In the genomic region with DNA sequence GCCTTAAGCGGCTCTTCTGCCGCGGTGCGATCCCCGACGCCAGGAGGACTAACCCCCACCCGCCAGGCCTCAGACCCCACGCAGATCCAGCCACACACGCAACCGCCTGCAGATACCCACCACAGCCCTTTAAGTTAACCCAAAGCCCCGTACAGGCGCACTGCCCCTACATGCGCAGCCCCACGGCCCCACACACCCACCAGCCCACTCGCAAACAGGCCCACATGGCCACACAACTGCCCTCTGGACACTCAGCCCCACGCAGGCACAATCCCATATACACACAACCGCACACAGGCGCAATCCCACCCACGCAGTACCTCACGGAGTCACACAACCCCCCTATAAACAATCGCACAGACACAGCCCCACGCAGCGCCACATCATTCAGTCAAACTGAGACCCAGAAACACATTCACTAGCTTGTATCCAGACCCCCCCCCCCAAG, we compare ENCODE assay signal across 9 cellular contexts. TPM values are rescaled to one million over a fixed set of nuclear protein-coding genes. Genes with fewer than 3 reads are reported as not detected.
DNase-seq lines count a peak whose midpoint lies in the region; ATAC-seq and TF ChIP-seq lines count a peak whose summit lies in the region.
"Had no signal": no experiment of that assay in that cellular context is flagged by ENCODE, and none has a peak within 500 bp of the region (broad histone marks: within the 10 kb centered on the region; RNA-seq: fewer than 3 reads in every experiment).

No MANE protein-coding gene starts in this region.

- no peak overlapping the region for H3K9ac ChIP-seq in iPS-20b (ENCODE audit: low read depth, low read length)

- no peak for ATAC-seq in activated naive CD8-positive, alpha-beta T cell treated with anti-CD3 and anti-CD28 coated beads, Interleukin-2, amount 10 ng/mL, durations not matched to agents 7 days and 5 days (ENCODE audit: low read depth)
- no peak for ATAC-seq in stimulated activated naive B cell treated with anti-CD40 and anti-IgM and Interleukin-4, amounts not matched to agents 10 μg/mL and 1 μg/mL and 100 μg/mL, for 72 hours (replicated peaks)
- no peak for ATAC-seq in foreskin keratinocyte

- peaks cover 14% of the 10 kb centered on the region; the same call in 1 of the 2 replicates for H3K4me1 ChIP-seq in iPS-20b (ENCODE audit: insufficient read depth, low read length)
- peaks cover 3% of the 10 kb centered on the region for H3K4me1 ChIP-seq in foreskin keratinocyte

- peaks cover 26% of the 10 kb centered on the region for H3K4me1 Mint-ChIP-seq in activated naive CD8-positive, alpha-beta T cell treated with anti-CD3 and anti-CD28 coated beads, Interleukin-2, amount 10 ng/mL, durations not matched to agents 7 days and 5 days
- H3K4me1 Mint-ChIP-seq in stimulated activated naive B cell treated with anti-CD40 and anti-IgM and Interleukin-4, amounts not matched to agents 10 μg/mL and 1 μg/mL and 100 μg/mL, for 72 hours = peaks cover 36 to 52% of the 10 kb centered on the region in 2 donors

- POLR2A ChIA-PET in activated naive CD8-positive, alpha-beta T cell treated with anti-CD3 and anti-CD28 coated beads, Interleukin-2, amount 10 ng/mL, durations not matched to agents 7 days and 5 days (lab: Charles Lee) = no interaction called here

- no peaks in the 10 kb centered on the region for H3K9me3 Mint-ChIP-seq in activated naive CD8-positive, alpha-beta T cell treated with anti-CD3 and anti-CD28 coated beads, Interleukin-2, amount 10 ng/mL, durations not matched to agents 7 days and 5 days
- no peaks in the 10 kb centered on the region for H3K9me3 Mint-ChIP-seq in stimulated activated naive B cell treated with anti-CD40 and anti-IgM and Interleukin-4, amounts not matched to agents 10 μg/mL and 1 μg/mL and 100 μg/mL, for 72 hours

- H3K36me3 Mint-ChIP-seq in activated naive CD8-positive, alpha-beta T cell treated with anti-CD3 and anti-CD28 coated beads, Interleukin-2, amount 10 ng/mL, durations not matched to agents 7 days and 5 days = peaks cover 8% of the 10 kb centered on the region
- H3K36me3 Mint-ChIP-seq in stimulated activated naive B cell treated with anti-CD40 and anti-IgM and Interleukin-4, amounts not matched to agents 10 μg/mL and 1 μg/mL and 100 μg/mL, for 72 hours = peaks cover 10 to 40% of the 10 kb centered on the region in 2 donors

- H3K36me3 ChIP-seq in iPS-20b (ENCODE audit: insufficient read depth, low read depth, low read length) = no peaks in the 10 kb centered on the region

- H3K27ac ChIP-seq in iPS-20b (ENCODE audit: low read length) (no peak overlapping the region), foreskin keratinocyte (no peak overlapping the region)

- H3K27me3 Mint-ChIP-seq in activated naive CD8-positive, alpha-beta T cell treated with anti-CD3 and anti-CD28 coated beads, Interleukin-2, amount 10 ng/mL, durations not matched to agents 7 days and 5 days = peaks cover 31% of the 10 kb centered on the region
- H3K27me3 Mint-ChIP-seq in stimulated activated naive B cell treated with anti-CD40 and anti-IgM and Interleukin-4, amounts not matched to agents 10 μg/mL and 1 μg/mL and 100 μg/mL, for 72 hours = peaks cover 23 to 24% of the 10 kb centered on the region in 2 donors

- no peaks in the 10 kb centered on the region for H3K9me3 ChIP-seq in iPS-20b (ENCODE audit: insufficient read depth, low read depth, low read length)

- no peak overlapping the region for H3K27ac Mint-ChIP-seq in activated naive CD8-positive, alpha-beta T cell treated with anti-CD3 and anti-CD28 coated beads, Interleukin-2, amount 10 ng/mL, durations not matched to agents 7 days and 5 days
- peak overlapping the region; percentile 10 for H3K27ac Mint-ChIP-seq in stimulated activated naive B cell treated with anti-CD40 and anti-IgM and Interleukin-4, amounts not matched to agents 10 μg/mL and 1 μg/mL and 100 μg/mL, for 72 hours

- H3K27me3 ChIP-seq in iPS-20b (ENCODE audit: insufficient read depth, low read length) (peaks cover 99% of the 10 kb centered on the region), foreskin keratinocyte (no peaks in the 10 kb centered on the region)

- H3K4me3 ChIP-seq in HFF-Myc (replicated peaks; ENCODE audit: low read depth, low read length) = peak overlapping the region; percentile 50
- H3K4me3 ChIP-seq in iPS-20b (ENCODE audit: low read length) = peak overlapping the region; percentile 62; the same call in 1 of the 2 replicates

- peak overlapping the region; percentile 29 for H3K4me3 Mint-ChIP-seq in activated naive CD8-positive, alpha-beta T cell treated with anti-CD3 and anti-CD28 coated beads, Interleukin-2, amount 10 ng/mL, durations not matched to agents 7 days and 5 days
- H3K4me3 Mint-ChIP-seq in stimulated activated naive B cell treated with anti-CD40 and anti-IgM and Interleukin-4, amounts not matched to agents 10 μg/mL and 1 μg/mL and 100 μg/mL, for 72 hours = peak overlapping the region; percentile 82 to 91

- no peak for DNase-seq in HFF-Myc (ENCODE audit: extremely low read depth, low read depth)
- no peak for DNase-seq in activated naive CD8-positive, alpha-beta T cell treated with anti-CD3 and anti-CD28 coated beads, Interleukin-2, amount 10 ng/mL, durations not matched to agents 7 days and 5 days
- no peak for DNase-seq in stimulated activated naive B cell treated with anti-CD40 and anti-IgM and Interleukin-4, amounts not matched to agents 10 μg/mL and 1 μg/mL and 100 μg/mL, for 72 hours
- no peak for DNase-seq in hippocampal formation (lab: John Stamatoyannopoulos, UW)
- no peak for DNase-seq in foreskin keratinocyte
- DNase-seq in KG1 (lab: John Stamatoyannopoulos, UW) = no peak
- no peak for DNase-seq in D341Med (ENCODE audit: low spot score)
- DNase-seq: activated effector memory CD4-positive, alpha-beta T cell treated with Interleukin-2 at 50 U/mL for 16 hours had no signal

- no peak for TF ChIP-seq CTCF in HFF-Myc (IDR thresholded peaks at IDR 0.05; ENCODE audit: low read depth, low read length, missing control alignments)
- TF ChIP-seq CTCF in foreskin keratinocyte (conservative IDR thresholded peaks at IDR 0.05) = no peak

RNA-seq across cellular contexts. Expression of a gene that starts 41.7 kb away (rescaled TPM):
- total RNA-seq in activated naive CD8-positive, alpha-beta T cell treated with anti-CD3 and anti-CD28 coated beads, Interleukin-2, amount 10 ng/mL, durations not matched to agents 7 days and 5 days = 10 to 100 TPM; 25.0 to 25.5 TPM
- 15.0 and 16.3 TPM in 2 replicates for total RNA-seq in foreskin keratinocyte
- 11.1 and 12.0 TPM in 2 replicates for polyA plus RNA-seq in foreskin keratinocyte
